21 cellular contexts compared by ENCODE assay signal in genomic region chr3:16236856-16237393, GRCh38. TPM values are rescaled to one million over a fixed set of nuclear protein-coding genes. Genes with fewer than 3 reads are reported as not detected.
DNase-seq lines count a peak whose midpoint lies in the region; ATAC-seq, FAIRE-seq and TF ChIP-seq lines count a peak whose summit lies in the region.
"Had no signal": no experiment of that assay in that cellular context is flagged by ENCODE, and none has a peak within 500 bp of the region (broad histone marks: within the 10 kb centered on the region; RNA-seq: fewer than 3 reads in every experiment).

No MANE protein-coding gene starts in this region.

- no peaks in the 10 kb centered on the region for H3K79me2 ChIP-seq in K562 (ENCODE audit: control insufficient read depth, insufficient read depth, low read length)

- CTCF ChIA-PET in K562 (lab: Yijun Ruan, JAX; ENCODE audit: low intra/inter-chr PET ratio): no interaction called here

- H3K9ac ChIP-seq in K562 (ENCODE audit: insufficient read depth in 1 of 2, low read depth in 2 of 2, low read length in 2 of 2): no peak overlapping the region
- H3K9ac ChIP-seq: BLaER1 had no signal

- no peak for TF ChIP-seq EP300 in K562 (IDR thresholded peaks at IDR 0.05; ENCODE audit: low read length)

- H3K4me2 ChIP-seq in K562 (ENCODE audit: insufficient read depth, low read length): no peak overlapping the region
- H3K4me2 ChIP-seq: BLaER1 had no signal

- 14% methylated on average over 3 of the region's 3 CpGs for WGBS in K562 (ENCODE audit: insufficient coverage, low coverage, missing lambda C conversion rate)
- 30 to 42% (median 40%) methylated on average over 3 of the region's 3 CpGs for WGBS in heart left ventricle, 4 donors

- peak; percentile 48 for FAIRE-seq in K562 (lab: Jason Lieb, UNC)

- no peak overlapping the region for H2AFZ ChIP-seq in K562 (ENCODE audit: low read depth, low read length)

- peak; percentile 76 for DNase-seq in LNCaP clone FGC (ENCODE audit: low read depth)
- no peak for DNase-seq in K562 (ENCODE audit: extremely low read depth in 1 of 4, low spot score in 3 of 4)
- DNase-seq in heart left ventricle: no peak
- DNase-seq in sciatic nerve (ENCODE audit: low spot score): no peak
- DNase-seq in activated T-cell treated with anti-CD3 and anti-CD28 coated beads, Interleukin-2, amount 50 U/mL, for 1 hour: no peak
- DNase-seq in NOMO-1 (lab: John Stamatoyannopoulos, UW; ENCODE audit: unreplicated experiment in 2 of 2): no peak
- DNase-seq in midbrain (lab: John Stamatoyannopoulos, UW): no peak
- DNase-seq: CD4-positive, alpha-beta memory T cell; DMS153; GDM1; Karpas-422; MG63; NCI-H1092; NCI-H1436 treated with DMSO at 0.1 percent for 48 hours; NCI-H2029; Peyer's patch; SHP77 had no signal

- POLR2A ChIA-PET in K562 (lab: Yijun Ruan, JAX): interaction anchor here (1.5 kb wide), 1 partner anchor 9 kb away, joined by 3 read pairs; no protein-coding TSS in a partner anchor

- no peaks in the 10 kb centered on the region for H3K9me1 ChIP-seq in K562 (ENCODE audit: control insufficient read depth, insufficient read depth, low read length)

- no TSS peak for BruUV-seq in K562 (replicated peaks; lab: Mats Ljungman, UMichigan)

- no peaks in the 10 kb centered on the region for H4K20me1 ChIP-seq in K562 (replicated peaks; ENCODE audit: control insufficient read depth, insufficient read depth, low read length)
- H4K20me1 ChIP-seq: BLaER1 had no signal

- H3K27me3 ChIP-seq in K562 (ENCODE audit: control insufficient read depth in 2 of 2, insufficient read depth in 2 of 2, low read length in 2 of 2) (peaks cover 0 to 25% of the 10 kb centered on the region in 2 experiments; a peak in 3 of 5 replicates), heart left ventricle (no peaks in the 10 kb centered on the region)
- H3K27me3 ChIP-seq: BLaER1, MG63, Peyer's patch had no signal

- H3K4me1 ChIP-seq in K562 (replicated peaks in 1 of 2; ENCODE audit: control insufficient read depth in 2 of 2, insufficient read depth in 2 of 2, low read length in 2 of 2) (no peaks in the 10 kb centered on the region; a peak in 2 of 5 replicates), heart left ventricle (peaks cover 0 to 42% (median 12%) of the 10 kb centered on the region in 12 donors)
- H3K4me1 ChIP-seq: BLaER1, HAP-1, Peyer's patch had no signal

- in situ Hi-C loops in K562 (cut with MboI): no loop called here

- no peak for TF ChIP-seq RAD21 in K562 (CRISPR knock-in tag; conservative IDR thresholded peaks at IDR 0.05 in 1 of 2, IDR thresholded peaks at IDR 0.05 in 1 of 2)

- ATAC-seq in K562 (peak; percentile 27; the same call in 1 of the 3 replicates), heart left ventricle (peak in 3 of 4 donors; percentile 50 to 79 (median 79)), sciatic nerve (peak; percentile 90), GM19035 (IDR thresholded peaks at IDR 0.05; ENCODE audit: unreplicated experiment) (no peak)

- H3K9me3 ChIP-seq in K562 (replicated peaks; ENCODE audit: control insufficient read depth, insufficient read depth, low read depth, low read length): no peaks in the 10 kb centered on the region
- no peaks in the 10 kb centered on the region for H3K9me3 ChIP-seq in heart left ventricle
- H3K9me3 ChIP-seq: BLaER1, HAP-1, MG63, Peyer's patch had no signal

- intact Hi-C loops in K562 (cut with micrococcal nuclease): no loop called here
- intact Hi-C loops in heart left ventricle (cut with DNase I): no loop called here
- intact Hi-C loops in sciatic nerve (cut with DNase I): no loop called here

- H3K36me3 ChIP-seq in K562 (ENCODE audit: control insufficient read depth, insufficient read depth, low read length) (no peaks in the 10 kb centered on the region), heart left ventricle (no peaks in the 10 kb centered on the region)
- H3K36me3 ChIP-seq: BLaER1, HAP-1, MG63, Peyer's patch had no signal

- H3K27ac ChIP-seq in K562 (ENCODE audit: extremely low read depth, low read depth, low read length): no peak overlapping the region
- peak overlapping the region in 3 of 12 donors; percentile 17 to 45 (median 38) for H3K27ac ChIP-seq in heart left ventricle
- H3K27ac ChIP-seq: BLaER1, HL-60, Peyer's patch had no signal

- no peak overlapping the region for H3K4me3 ChIP-seq in LNCaP clone FGC (ENCODE audit: low read depth, low read length)
- H3K4me3 ChIP-seq in K562: no peak overlapping the region
- H3K4me3 ChIP-seq in heart left ventricle: no peak overlapping the region
- H3K4me3 ChIP-seq: BLaER1, HAP-1, MG63, Peyer's patch had no signal

- TF ChIP-seq CTCF in LNCaP clone FGC (IDR thresholded peaks at IDR 0.05; ENCODE audit: control insufficient read depth, extremely low read depth, insufficient read depth) (peak; percentile 39), K562 (IDR thresholded peaks at IDR 0.05 in 2 of 3, conservative IDR thresholded peaks at IDR 0.05 in 1 of 3; ENCODE audit: insufficient read depth in 2 of 3, low read depth in 1 of 3, low read length in 3 of 3) (no peak), heart left ventricle (IDR thresholded peaks at IDR 0.05) (no peak)

- TF ChIP-seq POLR2A in K562 (conservative IDR thresholded peaks at IDR 0.05) (no peak), heart left ventricle (IDR thresholded peaks at IDR 0.05) (no peak)

TF ChIP-seq in K562, 482 proteins besides CTCF, POLR2A, EP300 and RAD21 (continues in another document):
- TF ChIP-seq MCM3 (IDR thresholded peaks at IDR 0.05) (no peak), UBTF (IDR thresholded peaks at IDR 0.05; ENCODE audit: borderline replicate concordance in 1 of 2, low read depth in 2 of 2, low read length in 2 of 2) (no peak), POLR2G (IDR thresholded peaks at IDR 0.05; ENCODE audit: low read depth, low read length) (no peak)

RNA-seq across cellular contexts. Expression of gene DPH3, which starts 27.8 kb away (rescaled TPM):
- 3.7 and 8.1 TPM in 2 replicates for total RNA-seq in K562 (2011; cell fraction: chromatin; rRNA removed; ENCODE audit: low replicate concordance)
- total RNA-seq in K562 (2011; cell fraction: nucleolus; rRNA removed): 3.0 and 3.2 TPM in 2 replicates
- total RNA-seq in K562 (2011; cell fraction: nucleoplasm; rRNA removed): 6.1 and 11.6 TPM in 2 replicates
- total RNA-seq in K562 (2014; rRNA removed) (15.9 and 16.0 TPM in 2 replicates), K562 (2014; rRNA removed; fragmentation: Illumina TruSeq; extraction: Trizol) (32.8 and 34.2 TPM in 2 replicates), K562 (2015; rRNA removed; fragmentation: Illumina TruSeq; extraction: Trizol) (26.9 and 30.3 TPM in 2 replicates), K562 (2021) (44.0 and 46.0 TPM in 2 replicates), heart left ventricle (10 to 100 TPM; 13.7 to 35.6 (median 20.9) TPM), sciatic nerve (19.4 TPM)
- polyA plus RNA-seq in K562 (2011; rRNA removed) (48.3 and 62.7 TPM in 2 replicates), K562 (2014; fragmentation: Illumina TruSeq; extraction: Trizol) (36.6 and 38.7 TPM in 2 replicates), K562 (2014; fragmentation: Nextera tagmentation; extraction: Ambion mirVana) (100 to 1,000 TPM; 131 TPM), K562 (2014; rRNA removed) (27.2 and 28.3 TPM in 2 replicates), heart left ventricle (10 to 100 TPM in 1 of 2 donors, 1 to 10 TPM in 1; 10.0 to 38.3 TPM)
- polyA plus RNA-seq in K562 (2011; cell fraction: cytosol; rRNA removed): 8.6 and 12.8 TPM in 2 replicates
- 5.3 and 11.8 TPM in 2 replicates for polyA plus RNA-seq in K562 (2011; cell fraction: nucleus; rRNA removed)
- polyA plus RNA-seq in K562 (2012): 26.1 and 35.0 TPM in 2 replicates
- polyA minus RNA-seq in K562 (2011; rRNA and poly(A)+ RNA removed): 24.8 and 26.0 TPM in 2 replicates
- 11.1 and 12.0 TPM in 2 replicates for polyA minus RNA-seq in K562 (2011; cell fraction: cytosol; rRNA and poly(A)+ RNA removed)
- polyA minus RNA-seq in K562 (2011; cell fraction: nucleus; rRNA and poly(A)+ RNA removed): 5.1 and 9.1 TPM in 2 replicates

RNA-seq across cellular contexts. Expression of gene OXNAD1, which starts 28.1 kb away (rescaled TPM):
- total RNA-seq in K562 (2011; cell fraction: chromatin; rRNA removed; ENCODE audit: low replicate concordance): 95.1 and 114 TPM in 2 replicates
- total RNA-seq in K562 (2011; cell fraction: nucleolus; rRNA removed): 55.7 and 63.8 TPM in 2 replicates
- total RNA-seq in K562 (2011; cell fraction: nucleoplasm; rRNA removed): 70.1 and 91.8 TPM in 2 replicates
- 41.2 and 41.6 TPM in 2 replicates for total RNA-seq in K562 (2014; rRNA removed)
- total RNA-seq in K562 (2014; rRNA removed; fragmentation: Illumina TruSeq; extraction: Trizol): 43.6 and 49.4 TPM in 2 replicates
- 37.7 and 41.1 TPM in 2 replicates for total RNA-seq in K562 (2015; rRNA removed; fragmentation: Illumina TruSeq; extraction: Trizol)
- total RNA-seq in K562 (2021): 38.9 and 40.9 TPM in 2 replicates
- 35.5 and 44.4 TPM in 2 replicates for polyA plus RNA-seq in K562 (2011; rRNA removed)
- polyA plus RNA-seq in K562 (2011; cell fraction: cytosol; rRNA removed): 19.0 and 27.9 TPM in 2 replicates
- polyA plus RNA-seq in K562 (2011; cell fraction: nucleus; rRNA removed): 38.4 and 44.0 TPM in 2 replicates
- 25.3 and 33.7 TPM in 2 replicates for polyA plus RNA-seq in K562 (2012)
- 42.9 and 44.1 TPM in 2 replicates for polyA plus RNA-seq in K562 (2014; fragmentation: Illumina TruSeq; extraction: Trizol)
- 10 to 100 TPM; 12.8 to 14.5 TPM for polyA plus RNA-seq in K562 (2014; fragmentation: Nextera tagmentation; extraction: Ambion mirVana)
- 33.0 and 38.2 TPM in 2 replicates for polyA plus RNA-seq in K562 (2014; rRNA removed)
- 63.7 and 64.9 TPM in 2 replicates for polyA minus RNA-seq in K562 (2011; rRNA and poly(A)+ RNA removed)
- polyA minus RNA-seq in K562 (2011; cell fraction: cytosol; rRNA and poly(A)+ RNA removed): 19.3 and 23.3 TPM in 2 replicates
- 54.3 and 94.4 TPM in 2 replicates for polyA minus RNA-seq in K562 (2011; cell fraction: nucleus; rRNA and poly(A)+ RNA removed)
- 10 to 100 TPM; 12.8 to 23.6 (median 18.1) TPM for total RNA-seq in heart left ventricle
- polyA plus RNA-seq in heart left ventricle: 10 to 100 TPM in 1 of 2 donors, 1 to 10 TPM in 1; 7.3 to 26.9 TPM
- total RNA-seq in sciatic nerve: 12.6 TPM
